ENCODE assay signal across 17 cellular contexts in genomic region chr4:162836773-162837172, GRCh38.
"Had no signal": no experiment of that assay in that cellular context is flagged by ENCODE, and none has a peak within 500 bp of the region (broad histone marks: within the 10 kb centered on the region; RNA-seq: fewer than 3 reads in every experiment).

No MANE protein-coding gene starts in this region.

- DNase-seq: caudate nucleus; cerebellar nuclear complex; cortex of kidney; effector CD4-positive, alpha-beta T cell; left cardiac atrium; naive thymus-derived CD8-positive, alpha-beta T cell; nephron progenitor cell; nucleus accumbens; ovary; retina; spleen; stimulated activated CD4-positive, alpha-beta T cell treated with anti-CD3 and anti-CD28 coated beads, Interleukin-4, amount 100 ng/mL, for 4 hours; stimulated activated naive CD8-positive, alpha-beta T cell treated with anti-CD3 and anti-CD28 coated beads, Interleukin-15, Interleukin-2, amounts not matched to agents 100 U/mL and 50 U/mL, for 24 hours; substantia nigra; upper lobe of left lung had no signal

- ATAC-seq: naive thymus-derived CD8-positive, alpha-beta T cell; sciatic nerve; stimulated activated memory B cell treated with anti-CD40 and anti-IgM and Interleukin-4, amounts not matched to agents 10 μg/mL and 1 μg/mL and 100 μg/mL, for 72 hours; stimulated activated naive CD8-positive, alpha-beta T cell treated with anti-CD3 and anti-CD28 coated beads, Interleukin-15, Interleukin-2, amounts not matched to agents 100 U/mL and 50 U/mL, for 24 hours had no signal
